In genomic region chr5:11046160-11046559, GRCh38 we compare ENCODE assay signal across 13 cellular contexts.
DNase-seq lines count a peak whose midpoint lies in the region; ATAC-seq and TF ChIP-seq lines count a peak whose summit lies in the region.
"Had no signal": no experiment of that assay in that cellular context is flagged by ENCODE, and none has a peak within 500 bp of the region (broad histone marks: within the 10 kb centered on the region; RNA-seq: fewer than 3 reads in every experiment).

No MANE protein-coding gene starts in this region.

- no peaks in the 10 kb centered on the region for H3K36me3 ChIP-seq in A673 (ENCODE audit: insufficient read depth, low read length, poor library complexity, severe bottlenecking)
- no peaks in the 10 kb centered on the region for H3K36me3 ChIP-seq in PC-3 (ENCODE audit: low read depth, low read length)
- no peaks in the 10 kb centered on the region for H3K36me3 ChIP-seq in hepatocyte (replicated peaks; ENCODE audit: insufficient read depth, low read depth)
- H3K36me3 ChIP-seq: lower lobe of right lung, Peyer's patch had no signal

- POLR2A ChIA-PET in A673 (lab: Charles Lee; ENCODE audit: low non-redundant PET) = no interaction called here
- POLR2A ChIA-PET in PC-3 (lab: Charles Lee; ENCODE audit: unreplicated experiment) = no interaction called here

- no peaks in the 10 kb centered on the region for H3K4me1 Mint-ChIP-seq in activated naive CD8-positive, alpha-beta T cell treated with anti-CD3 and anti-CD28 coated beads for 36 hours
- H3K4me1 Mint-ChIP-seq: activated naive CD8-positive, alpha-beta T cell treated with anti-CD3 and anti-CD28 coated beads, Interleukin-2, amount 10 ng/mL, durations not matched to agents 7 days and 5 days had no signal

- peak; percentile 58; the same call in 1 of the 2 replicates for ATAC-seq in PC-3
- ATAC-seq: lower lobe of right lung had no signal

- no peaks in the 10 kb centered on the region for H3K9me3 ChIP-seq in A673 (ENCODE audit: low read depth, low read length, poor library complexity, severe bottlenecking)
- H3K9me3 ChIP-seq in PC-3 (ENCODE audit: low read length) = no peaks in the 10 kb centered on the region
- H3K9me3 ChIP-seq in hepatocyte (ENCODE audit: low read depth) = no peaks in the 10 kb centered on the region
- H3K9me3 ChIP-seq: lower lobe of right lung, Peyer's patch had no signal

- H3K27me3 Mint-ChIP-seq in activated naive CD8-positive, alpha-beta T cell treated with anti-CD3 and anti-CD28 coated beads for 36 hours = peaks cover 3% of the 10 kb centered on the region
- H3K27me3 Mint-ChIP-seq: activated naive CD8-positive, alpha-beta T cell treated with anti-CD3 and anti-CD28 coated beads, Interleukin-2, amount 10 ng/mL, durations not matched to agents 7 days and 5 days had no signal

- H3K4me3 ChIP-seq in A673 (ENCODE audit: low read depth, low read length, poor library complexity, severe bottlenecking) = no peak overlapping the region
- no peak overlapping the region for H3K4me3 ChIP-seq in PC-3 (ENCODE audit: low read length)
- H3K4me3 ChIP-seq in hepatocyte = no peak overlapping the region
- H3K4me3 ChIP-seq: lower lobe of right lung, Peyer's patch had no signal

- no peaks in the 10 kb centered on the region for H3K9me3 Mint-ChIP-seq in activated naive CD8-positive, alpha-beta T cell treated with anti-CD3 and anti-CD28 coated beads for 36 hours
- H3K9me3 Mint-ChIP-seq: activated naive CD8-positive, alpha-beta T cell treated with anti-CD3 and anti-CD28 coated beads, Interleukin-2, amount 10 ng/mL, durations not matched to agents 7 days and 5 days had no signal

- BruUV-seq in A673 (replicated peaks; lab: Mats Ljungman, UMichigan) (no TSS peak), PC-3 (replicated peaks; lab: Mats Ljungman, UMichigan) (no TSS peak)

- DNase-seq in A673 (ENCODE audit: low spot score) (peak; percentile 8), GM20000 (ENCODE audit: low spot score) (no peak), PC-3 (peak; percentile 30), globus pallidus (ENCODE audit: low spot score) (peak; percentile 66), hepatocyte (ENCODE audit: low spot score) (no peak), DMS153 (lab: John Stamatoyannopoulos, UW) (no peak)
- no peak for DNase-seq in activated CD4-positive, alpha-beta T cell treated with anti-CD3 and anti-CD28 coated beads, Interleukin-2, amount 50 U/mL, for 48 hours
- no peak for DNase-seq in activated naive CD8-positive, alpha-beta T cell treated with anti-CD3 and anti-CD28 coated beads for 36 hours
- DNase-seq: activated naive CD8-positive, alpha-beta T cell treated with anti-CD3 and anti-CD28 coated beads, Interleukin-2, amount 10 ng/mL, durations not matched to agents 7 days and 5 days; lower lobe of right lung; NCI-H1694; occipital lobe; Peyer's patch had no signal

- TF ChIP-seq CTCF in A673 (conservative IDR thresholded peaks at IDR 0.05; ENCODE audit: low read depth, low read length) (no peak; the same call in 1 of the 2 replicates), GM20000 (IDR thresholded peaks at IDR 0.05; ENCODE audit: extremely low read depth, missing control alignments) (peak; percentile 30), PC-3 (conservative IDR thresholded peaks at IDR 0.05; ENCODE audit: low read depth, low read length) (0 out of 2 replicates have a peak, but pooled peaks have one; percentile 28), hepatocyte (IDR thresholded peaks at IDR 0.05; ENCODE audit: poor library complexity) (no peak)

- intact Hi-C loops in A673 (cut with micrococcal nuclease; ENCODE audit: unreplicated experiment) (loop anchor here (5.0 kb wide), 1 partner anchor 179 kb away; no protein-coding TSS in a partner anchor), PC-3 (cut with micrococcal nuclease) (loop anchor here (5.0 to 10.0 kb wide), 2 partner anchors 184 to 351 kb away; no protein-coding TSS in a partner anchor)

- CTCF ChIA-PET in A673 (lab: Charles Lee) = no interaction called here
- CTCF ChIA-PET in PC-3 (lab: Charles Lee) = no interaction called here

- H3K4me2 ChIP-seq in PC-3 (ENCODE audit: low read length) (no peak overlapping the region), hepatocyte (no peak overlapping the region)

- 61% methylated on average over 7 of the region's 7 CpGs for WGBS in hepatocyte (ENCODE audit: low lambda C conversion rate, missing lambda C conversion rate)

- H3K36me3 Mint-ChIP-seq in activated naive CD8-positive, alpha-beta T cell treated with anti-CD3 and anti-CD28 coated beads for 36 hours = no peaks in the 10 kb centered on the region
- H3K36me3 Mint-ChIP-seq: activated naive CD8-positive, alpha-beta T cell treated with anti-CD3 and anti-CD28 coated beads, Interleukin-2, amount 10 ng/mL, durations not matched to agents 7 days and 5 days had no signal

- H3K27ac ChIP-seq in A673 (ENCODE audit: low read depth, low read length, poor library complexity, severe bottlenecking) (no peak overlapping the region), PC-3 (ENCODE audit: low read length) (no peak overlapping the region), hepatocyte (no peak overlapping the region)
- H3K27ac ChIP-seq: lower lobe of right lung, Peyer's patch had no signal

- no peaks in the 10 kb centered on the region for H3K27me3 ChIP-seq in A673 (replicated peaks; ENCODE audit: insufficient read depth, low read depth, low read length, poor library complexity)
- H3K27me3 ChIP-seq in PC-3 (ENCODE audit: low read length) = no peaks in the 10 kb centered on the region
- H3K27me3 ChIP-seq in hepatocyte = no peaks in the 10 kb centered on the region
- H3K27me3 ChIP-seq: Peyer's patch had no signal

- no peaks in the 10 kb centered on the region for H3K79me2 ChIP-seq in PC-3 (ENCODE audit: low read length)
- no peaks in the 10 kb centered on the region for H3K79me2 ChIP-seq in hepatocyte

- no peak overlapping the region for H3K4me3 Mint-ChIP-seq in activated naive CD8-positive, alpha-beta T cell treated with anti-CD3 and anti-CD28 coated beads for 36 hours
- H3K4me3 Mint-ChIP-seq: activated naive CD8-positive, alpha-beta T cell treated with anti-CD3 and anti-CD28 coated beads, Interleukin-2, amount 10 ng/mL, durations not matched to agents 7 days and 5 days had no signal

- H3K9ac ChIP-seq in PC-3 (ENCODE audit: low read length) = no peak overlapping the region

- no peak overlapping the region for H3K27ac Mint-ChIP-seq in activated naive CD8-positive, alpha-beta T cell treated with anti-CD3 and anti-CD28 coated beads for 36 hours
- H3K27ac Mint-ChIP-seq: activated naive CD8-positive, alpha-beta T cell treated with anti-CD3 and anti-CD28 coated beads, Interleukin-2, amount 10 ng/mL, durations not matched to agents 7 days and 5 days had no signal

- H3K4me1 ChIP-seq in A673 (ENCODE audit: insufficient read depth, low read length, poor library complexity, severe bottlenecking) (no peaks in the 10 kb centered on the region), PC-3 (ENCODE audit: insufficient read depth, low read length) (peaks cover 24% of the 10 kb centered on the region), hepatocyte (ENCODE audit: insufficient read depth) (no peaks in the 10 kb centered on the region)
- H3K4me1 ChIP-seq: lower lobe of right lung, Peyer's patch had no signal

- H4K20me1 ChIP-seq in PC-3 (ENCODE audit: low read length) (no peaks in the 10 kb centered on the region), hepatocyte (ENCODE audit: insufficient read depth, poor library complexity, severe bottlenecking) (no peaks in the 10 kb centered on the region)

- no peaks in the 10 kb centered on the region for H3K9me2 ChIP-seq in PC-3 (replicated peaks; ENCODE audit: low read length)
- no peaks in the 10 kb centered on the region for H3K9me2 ChIP-seq in hepatocyte (replicated peaks; ENCODE audit: insufficient read depth)

- no peaks in the 10 kb centered on the region for H3F3A ChIP-seq in PC-3 (ENCODE audit: low read length, unreplicated experiment)

- H2AFZ ChIP-seq in PC-3 (ENCODE audit: low read length) (no peak overlapping the region), hepatocyte (no peak overlapping the region)

Comparison
In these comparisons a context has a peak if more than half of its experiments do, and no peak if none do; other contexts are left out.
1. DNase-seq: peak in A673 (single experiment), PC-3 (single experiment) and globus pallidus (single experiment); none in GM20000 (single experiment), hepatocyte (single experiment), activated CD4-positive, alpha-beta T cell treated with anti-CD3 and anti-CD28 coated beads, Interleukin-2, amount 50 U/mL, for 48 hours (0 of 2), activated naive CD8-positive, alpha-beta T cell treated with anti-CD3 and anti-CD28 coated beads for 36 hours (single experiment) and DMS153 (single experiment).
2. CTCF ChIP-seq: peak in GM20000 (single experiment) and PC-3 (single experiment); none in A673 (single experiment) and hepatocyte (single experiment).